Comparison of ENCODE assay signal across 18 cellular contexts in genomic region chr10:110910138-110910537, GRCh38.
"Had no signal": no experiment of that assay in that cellular context is flagged by ENCODE, and none has a peak within 500 bp of the region (broad histone marks: within the 10 kb centered on the region; RNA-seq: fewer than 3 reads in every experiment).

No MANE protein-coding gene starts in this region.

- H3K4me3 Mint-ChIP-seq: activated naive CD8-positive, alpha-beta T cell treated with anti-CD3 and anti-CD28 coated beads, Interleukin-2, amount 10 ng/mL, durations not matched to agents 7 days and 5 days; natural killer cell; WTC11 had no signal

- DNase-seq: activated CD4-positive, alpha-beta T cell treated with anti-CD3 and anti-CD28 coated beads, Interleukin-2, amount 50 U/mL, for 48 hours; activated CD8-positive, alpha-beta memory T cell treated with anti-CD3 and anti-CD28 coated beads, Interleukin-2, amount 50 U/mL, for 48 hours; activated gamma-delta T cell; activated naive CD8-positive, alpha-beta T cell treated with anti-CD3 and anti-CD28 coated beads, Interleukin-2, amount 10 ng/mL, durations not matched to agents 7 days and 5 days; activated T-cell treated with anti-CD3 and anti-CD28 coated beads, Interleukin-2, amount 50 U/mL, for 48 hours; amniotic stem cell; heart left ventricle; kidney; lower lobe of right lung; natural killer cell; right cardiac atrium; stimulated activated CD4-positive, alpha-beta T cell treated with anti-CD3 and anti-CD28 coated beads, Interleukin-4, amount 100 ng/mL, for 24 hours; stimulated activated naive CD4-positive, alpha-beta T cell treated with Interleukin-2 at 50 U/mL for 16 hours; T1000 had no signal

- H3K27ac Mint-ChIP-seq: activated naive CD8-positive, alpha-beta T cell treated with anti-CD3 and anti-CD28 coated beads, Interleukin-2, amount 10 ng/mL, durations not matched to agents 7 days and 5 days; WTC11 had no signal

- H3K36me3 ChIP-seq: lower lobe of right lung had no signal

- H3K27ac ChIP-seq: heart left ventricle, lower lobe of right lung, tibial nerve had no signal

- H3K4me3 ChIP-seq: heart left ventricle, lower lobe of right lung, tibial nerve had no signal

- H3K4me1 ChIP-seq: heart left ventricle, lower lobe of right lung, tibial nerve had no signal

- H3K36me3 Mint-ChIP-seq: natural killer cell, WTC11 had no signal

- H3K9me3 ChIP-seq: heart left ventricle, lower lobe of right lung, tibial nerve had no signal

- H3K27me3 ChIP-seq: heart left ventricle, tibial nerve had no signal

- ATAC-seq: heart left ventricle, left lobe of liver, lower lobe of right lung, natural killer cell, WTC11 had no signal

- FAIRE-seq: endometrium, kidney had no signal

- H3K9me3 Mint-ChIP-seq: activated naive CD8-positive, alpha-beta T cell treated with anti-CD3 and anti-CD28 coated beads, Interleukin-2, amount 10 ng/mL, durations not matched to agents 7 days and 5 days; natural killer cell; WTC11 had no signal
